Comparison of ENCODE assay signal across 8 cellular contexts in genomic region chr4:10116625-10117423, GRCh38. TPM values are rescaled to one million over a fixed set of nuclear protein-coding genes. Genes with fewer than 3 reads are reported as not detected.
DNase-seq lines count a peak whose midpoint lies in the region; ATAC-seq and TF ChIP-seq lines count a peak whose summit lies in the region.

Gene WDR1, minus strand, starts transcription at chr4:10116799. Its CDS starts 133 bp downstream, at chr4:10116666.

- peaks cover 10% of the 10 kb centered on the region for H3K36me3 Mint-ChIP-seq in T-helper 17 cell (ENCODE audit: low read depth)

- intact Hi-C loops in left ventricle myocardium inferior (cut with micrococcal nuclease) (no loop called here), prostate gland (cut with DNase I) (loop anchor here (2.0 to 5.0 kb wide), 2 partner anchors 40 to 58 kb away; no protein-coding TSS in a partner anchor)

- peak within 1 kb of the TSS; percentile 100 for H3K27ac Mint-ChIP-seq in T-helper 17 cell

- H3K4me3 ChIP-seq in left ventricle myocardium inferior = peak within 1 kb of the TSS; percentile 90
- H3K4me3 ChIP-seq in prostate gland = peak within 1 kb of the TSS; percentile 76 to 78

- peaks cover 53% of the 10 kb centered on the region for H3K4me1 ChIP-seq in left ventricle myocardium inferior
- peaks cover 15% of the 10 kb centered on the region for H3K4me1 ChIP-seq in prostate gland (replicated peaks)

- DNase-seq in NCI-H1694 (lab: John Stamatoyannopoulos, UW) = peak; percentile 39
- DNase-seq in T-helper 17 cell = peak; percentile 86 to 95 (median 91)
- DNase-seq in amygdala (lab: John Stamatoyannopoulos, UW) = peak; percentile 45 to 96 (median 90)
- peak; percentile 97 for DNase-seq in left ventricle myocardium inferior
- peak; percentile 95 for DNase-seq in prostate gland (ENCODE audit: low spot score)
- DNase-seq in ureter (ENCODE audit: low spot score) = peak; percentile 98

- peaks cover 56% of the 10 kb centered on the region for H3K4me1 Mint-ChIP-seq in T-helper 17 cell

- H3K36me3 ChIP-seq in left ventricle myocardium inferior = peaks cover 32% of the 10 kb centered on the region
- no peaks in the 10 kb centered on the region for H3K36me3 ChIP-seq in prostate gland

- H3K27ac ChIP-seq in left ventricle myocardium inferior (replicated peaks) = peak within 1 kb of the TSS; percentile 96
- peak within 1 kb of the TSS; percentile 92 for H3K27ac ChIP-seq in prostate gland

- H3K9me3 ChIP-seq in T-helper 17 cell (ENCODE audit: control insufficient read depth, low read length, poor library complexity, severe bottlenecking) = no peaks in the 10 kb centered on the region
- H3K9me3 ChIP-seq in left ventricle myocardium inferior (replicated peaks) = no peaks in the 10 kb centered on the region
- no peaks in the 10 kb centered on the region for H3K9me3 ChIP-seq in prostate gland

- ATAC-seq in GM18498 (IDR thresholded peaks at IDR 0.05; ENCODE audit: unreplicated experiment) = peak; percentile 90
- peak; percentile 84 for ATAC-seq in HG02884 (IDR thresholded peaks at IDR 0.05; ENCODE audit: unreplicated experiment)
- ATAC-seq in T-helper 17 cell = peak; percentile 81

- H3K4me3 Mint-ChIP-seq in T-helper 17 cell = peak within 1 kb of the TSS; percentile 98

- TF ChIP-seq CTCF in left ventricle myocardium inferior (IDR thresholded peaks at IDR 0.05; ENCODE audit: borderline replicate concordance) (no peak), prostate gland (IDR thresholded peaks at IDR 0.05) (no peak)

- peak; percentile 93 for TF ChIP-seq POLR2A in prostate gland (IDR thresholded peaks at IDR 0.05)

- H3K27me3 ChIP-seq in left ventricle myocardium inferior (ENCODE audit: low read depth) = no peaks in the 10 kb centered on the region
- H3K27me3 ChIP-seq in prostate gland (replicated peaks; ENCODE audit: insufficient read depth) = no peaks in the 10 kb centered on the region

- no peaks in the 10 kb centered on the region for H3K27me3 Mint-ChIP-seq in T-helper 17 cell

- WGBS in prostate gland = under 1% methylated on average over 71 of the region's 90 CpGs

RNA-seq across cellular contexts. Expression of gene WDR1, which starts in this region (rescaled TPM):
- total RNA-seq in T-helper 17 cell = 100 to 1,000 TPM; 268 to 366 TPM
- 157 TPM for total RNA-seq in left ventricle myocardium inferior
- total RNA-seq in prostate gland = 100 to 1,000 TPM; 127 to 171 TPM
- total RNA-seq in ureter = 385 TPM

Comparison
In these comparisons a context has a peak if more than half of its experiments do, and no peak if none do; other contexts are left out.
1. Peak in every context shown above with its lines: DNase-seq, ATAC-seq, H3K4me3 ChIP-seq and H3K27ac ChIP-seq.
2. DNase-seq: peak in every context shown above with its lines; median percentile 98 in ureter; 97 in left ventricle myocardium inferior; 95 in prostate gland; 91 in T-helper 17 cell; 90 in amygdala; 39 in NCI-H1694.